In genomic region chr1:107147813-107148212, GRCh38 we compare ENCODE assay signal across 1 cellular context.
TF ChIP-seq lines count a peak whose summit lies in the region.

No MANE protein-coding gene starts in this region.

TF ChIP-seq in HepG2, 621 proteins besides CTCF, POLR2A, EP300 and RAD21 (continued from another document and continues in another):
- TF ChIP-seq ATF2 (CRISPR knock-in tag; IDR thresholded peaks at IDR 0.05) (no peak), KLF12 (CRISPR knock-in tag; IDR thresholded peaks at IDR 0.05; ENCODE audit: borderline replicate concordance) (no peak), RXRA (CRISPR knock-in tag; IDR thresholded peaks at IDR 0.05) (no peak), ATF4 (CRISPR knock-in tag; IDR thresholded peaks at IDR 0.05) (peak in 1 of 2 experiments; percentile 95; a peak in 2 of 4 replicates), NKX3-1 (CRISPR knock-in tag; IDR thresholded peaks at IDR 0.05) (no peak), MIER3 (CRISPR knock-in tag; IDR thresholded peaks at IDR 0.05; ENCODE audit: borderline replicate concordance) (no peak), ARID3A (IDR thresholded peaks at IDR 0.05; ENCODE audit: low read depth, low read length) (peak; percentile 42; the same call in 1 of the 2 replicates), RBM22 (optimal IDR thresholded peaks at IDR 0.05; ENCODE audit: low read length) (no peak), BATF2 (CRISPR knock-in tag; IDR thresholded peaks at IDR 0.05) (no peak), FOXA3 (CRISPR knock-in tag; IDR thresholded peaks at IDR 0.05) (peak; percentile 64; the same call in 1 of the 2 replicates), ZBTB21 (CRISPR knock-in tag; IDR thresholded peaks at IDR 0.05) (no peak), SOX13 (IDR thresholded peaks at IDR 0.05) (peak; percentile 62; the same call in 1 of the 2 replicates), SOX13 (CRISPR knock-in tag; conservative IDR thresholded peaks at IDR 0.05 in 1 of 2, IDR thresholded peaks at IDR 0.05 in 1 of 2) (peak in 1 of 2 experiments; percentile 94; a peak in 2 of 4 replicates), RCOR2 (CRISPR knock-in tag; IDR thresholded peaks at IDR 0.05) (no peak), MNT (IDR thresholded peaks at IDR 0.05) (no peak), GMEB1 (CRISPR knock-in tag; IDR thresholded peaks at IDR 0.05; ENCODE audit: borderline replicate concordance) (no peak), RBFOX2 (IDR thresholded peaks at IDR 0.05; ENCODE audit: low read depth, low read length) (no peak), ZFP90 (CRISPR knock-in tag; IDR thresholded peaks at IDR 0.05; ENCODE audit: borderline replicate concordance) (no peak), ZNF782 (CRISPR knock-in tag; IDR thresholded peaks at IDR 0.05; ENCODE audit: borderline replicate concordance) (no peak), SOX6 (IDR thresholded peaks at IDR 0.05) (no peak), SOX6 (CRISPR knock-in tag; IDR thresholded peaks at IDR 0.05) (peak; percentile 88), PHF8 (CRISPR knock-in tag; IDR thresholded peaks at IDR 0.05) (no peak), ZBTB4 (CRISPR knock-in tag; IDR thresholded peaks at IDR 0.05; ENCODE audit: borderline replicate concordance) (no peak), FOXA1 (IDR thresholded peaks at IDR 0.05) (no peak), FOXA1 (CRISPR knock-in tag; IDR thresholded peaks at IDR 0.05) (0 out of 2 replicates have a peak, but pooled peaks have one; percentile 14), HNRNPL (IDR thresholded peaks at IDR 0.05; ENCODE audit: low read depth, low read length) (no peak), ZNF704 (CRISPR knock-in tag; IDR thresholded peaks at IDR 0.05; ENCODE audit: borderline replicate concordance) (no peak), FOXO4 (CRISPR knock-in tag; conservative IDR thresholded peaks at IDR 0.05) (no peak), THAP11 (CRISPR knock-in tag; IDR thresholded peaks at IDR 0.05) (0 out of 2 replicates have a peak, but pooled peaks have one; percentile 27), ZHX2 (IDR thresholded peaks at IDR 0.05; ENCODE audit: low read depth) (no peak), ZHX2 (CRISPR knock-in tag; IDR thresholded peaks at IDR 0.05; ENCODE audit: borderline replicate concordance) (no peak), DDIT3 (CRISPR knock-in tag; IDR thresholded peaks at IDR 0.05) (no peak), CEBPG (CRISPR knock-in tag; IDR thresholded peaks at IDR 0.05) (peak; percentile 78)
